In the genomic region with DNA sequence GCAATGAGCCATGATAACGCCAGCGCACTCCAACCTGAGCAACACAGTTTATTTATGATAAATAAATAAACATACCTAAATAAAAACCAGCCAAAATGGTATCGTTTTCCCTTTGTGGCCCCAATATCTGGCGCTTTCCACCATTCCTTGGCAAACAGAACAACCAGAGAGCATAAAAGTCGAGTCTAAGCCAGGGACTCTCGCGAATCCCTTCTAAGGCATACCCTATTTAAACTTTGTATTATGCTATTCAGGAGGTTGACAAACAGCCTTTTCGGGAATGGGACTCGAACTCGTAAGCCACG, we compare ENCODE assay signal across 8 cellular contexts. TPM values are rescaled to one million over a fixed set of nuclear protein-coding genes. Genes with fewer than 3 reads are reported as not detected.
DNase-seq lines count a peak whose midpoint lies in the region; ATAC-seq and TF ChIP-seq lines count a peak whose summit lies in the region.

No MANE protein-coding gene starts in this region.

- peak overlapping the region; percentile 99 to 100 (median 100) for H3K27ac Mint-ChIP-seq in nephron

- peak overlapping the region; percentile 69 to 87 (median 75) for H3K4me2 ChIP-seq in BLaER1 treated with 17β-estradiol and CSF1 and Interleukin-3, amounts not matched to agents 10 nM and 100 nM

- H3K4me1 ChIP-seq in BLaER1 treated with 17β-estradiol and CSF1 and Interleukin-3, amounts not matched to agents 10 nM and 100 nM = peaks cover 27 to 40% (median 32%) of the 10 kb centered on the region in 10 experiments

- no peaks in the 10 kb centered on the region for H3K27me3 ChIP-seq in BLaER1 treated with 17β-estradiol and CSF1 and Interleukin-3, amounts not matched to agents 10 nM and 100 nM
- no peaks in the 10 kb centered on the region for H3K27me3 ChIP-seq in dorsolateral prefrontal cortex

- intact Hi-C loops in dorsolateral prefrontal cortex (cut with DNase I) (loop anchor here in 1 of 2 donors (1.0 kb wide), 1 partner anchor 49 kb away; no protein-coding TSS in a partner anchor), head of caudate nucleus (cut with DNase I) (no loop called here)

- H3K4me3 ChIP-seq in BLaER1 treated with 17β-estradiol and CSF1 and Interleukin-3, amounts not matched to agents 10 nM and 100 nM = peak overlapping the region; percentile 82 to 95 (median 88)
- peak overlapping the region; percentile 87 for H3K4me3 ChIP-seq in LNCaP clone FGC (ENCODE audit: low read depth, low read length)
- H3K4me3 ChIP-seq in dorsolateral prefrontal cortex = peak overlapping the region; percentile 59 to 98 (median 89)

- peak overlapping the region; percentile 97 to 99 (median 99) for H3K4me3 Mint-ChIP-seq in nephron

- H3K9ac ChIP-seq in BLaER1 treated with 17β-estradiol and CSF1 and Interleukin-3, amounts not matched to agents 10 nM and 100 nM = peak overlapping the region; percentile 98 to 100 (median 100)

- no peaks in the 10 kb centered on the region for H3K9me3 ChIP-seq in BLaER1 treated with 17β-estradiol and CSF1 and Interleukin-3, amounts not matched to agents 10 nM and 100 nM (replicated peaks in 1 of 11)

- H3K36me3 Mint-ChIP-seq in nephron (ENCODE audit: low read depth) = no peaks in the 10 kb centered on the region

- DNase-seq in LNCaP clone FGC (ENCODE audit: low read depth) = no peak
- no peak for DNase-seq in dorsolateral prefrontal cortex
- no peak for DNase-seq in head of caudate nucleus
- DNase-seq in NCI-H748 treated with DMSO at 0.1 percent for 48 hours (lab: John Stamatoyannopoulos, UW) = no peak

- peaks cover 34 to 76% (median 42%) of the 10 kb centered on the region in 11 experiments for H4K20me1 ChIP-seq in BLaER1 treated with 17β-estradiol and CSF1 and Interleukin-3, amounts not matched to agents 10 nM and 100 nM

- ATAC-seq in HG02571 (IDR thresholded peaks at IDR 0.05; ENCODE audit: unreplicated experiment) (no peak), GM21576 (IDR thresholded peaks at IDR 0.05; ENCODE audit: unreplicated experiment) (no peak)

- peaks cover 3% of the 10 kb centered on the region for H3K27me3 Mint-ChIP-seq in nephron (ENCODE audit: low read depth)

- peaks cover 30% of the 10 kb centered on the region for H3K4me1 Mint-ChIP-seq in nephron

- TF ChIP-seq CTCF in LNCaP clone FGC (IDR thresholded peaks at IDR 0.05; ENCODE audit: control insufficient read depth, extremely low read depth, insufficient read depth) (no peak), dorsolateral prefrontal cortex (IDR thresholded peaks at IDR 0.05 in 54 of 56, conservative IDR thresholded peaks at IDR 0.05 in 2 of 56; ENCODE audit: low read depth in 1 of 56, partially characterized antibody in 56 of 56) (no peak), nephron (IDR thresholded peaks at IDR 0.05; ENCODE audit: unreplicated experiment in 3 of 3) (no peak)

- peaks cover 0 to 42% (median 30%) of the 10 kb centered on the region in 11 experiments; a peak in 16 of 22 replicates for H3K36me3 ChIP-seq in BLaER1 treated with 17β-estradiol and CSF1 and Interleukin-3, amounts not matched to agents 10 nM and 100 nM

- no peaks in the 10 kb centered on the region for H3K9me3 Mint-ChIP-seq in nephron

- H3K27ac ChIP-seq in BLaER1 treated with 17β-estradiol and CSF1 and Interleukin-3, amounts not matched to agents 10 nM and 100 nM = peak overlapping the region; percentile 97 to 100 (median 100)
- H3K27ac ChIP-seq in dorsolateral prefrontal cortex = peak overlapping the region; percentile 98 to 100 (median 100)

RNA-seq across cellular contexts. Expression of a gene that starts 0.4 kb away (rescaled TPM):
- 100 to 1,000 TPM; 154 to 477 (median 345) TPM for total RNA-seq in dorsolateral prefrontal cortex

RNA-seq across cellular contexts. Expression of a gene that starts 48.5 kb away (rescaled TPM):
- 100 to 1,000 TPM in 117 of 120 experiments, 10 to 100 TPM in 3; 80.8 to 201 (median 156) TPM for total RNA-seq in dorsolateral prefrontal cortex
